Comparison of ENCODE assay signal across 1 cellular context in genomic region chr2:130376433-130377293, GRCh38.
TF ChIP-seq lines count a peak whose summit lies in the region.

No MANE protein-coding gene starts in this region.

TF ChIP-seq in GM12878, 131 proteins besides CTCF, POLR2A, EP300 and RAD21 (continued from another document and continues in another):
- TF ChIP-seq PRDM15 (CRISPR knock-in tag; IDR thresholded peaks at IDR 0.05) (no peak), MLLT1 (IDR thresholded peaks at IDR 0.05) (peak; percentile 63), SIX5 (IDR thresholded peaks at IDR 0.05; ENCODE audit: low read depth, low read length, severe bottlenecking) (no peak), CBX5 (IDR thresholded peaks at IDR 0.05; ENCODE audit: low read depth) (no peak), HDAC2 (IDR thresholded peaks at IDR 0.05) (no peak), YBX1 (IDR thresholded peaks at IDR 0.05) (no peak), SMAD5 (IDR thresholded peaks at IDR 0.05; ENCODE audit: low read depth) (no peak), MYC (IDR thresholded peaks at IDR 0.05; ENCODE audit: insufficient read depth, insufficient read length, insufficient replicate concordance, low read length, severe bottlenecking) (no peak), ATF7 (IDR thresholded peaks at IDR 0.05; ENCODE audit: low read depth) (peak; percentile 58), BMI1 (IDR thresholded peaks at IDR 0.05; ENCODE audit: borderline replicate concordance) (0 out of 2 replicates have a peak, but pooled peaks have one; percentile 19), STAT1 (conservative IDR thresholded peaks at IDR 0.05) (no peak), MTA2 (IDR thresholded peaks at IDR 0.05; ENCODE audit: low read depth) (peak; percentile 76), RELA (IDR thresholded peaks at IDR 0.05; ENCODE audit: borderline replicate concordance, partially characterized antibody) (no peak), WRNIP1 (IDR thresholded peaks at IDR 0.05; ENCODE audit: borderline replicate concordance, low read depth, low read length) (no peak), SREBF2 (IDR thresholded peaks at IDR 0.05; ENCODE audit: low read length) (no peak), BCL11A (IDR thresholded peaks at IDR 0.05; ENCODE audit: low read depth, low read length) (0 out of 2 replicates have a peak, but pooled peaks have one; percentile 17), CHD1 (IDR thresholded peaks at IDR 0.05; ENCODE audit: low read depth, low read length) (no peak), CUX1 (IDR thresholded peaks at IDR 0.05; ENCODE audit: insufficient replicate concordance, low read depth, low read length) (peak; percentile 82), POLR2AphosphoS5 (IDR thresholded peaks at IDR 0.05; ENCODE audit: low read length) (no peak), REST (IDR thresholded peaks at IDR 0.05; ENCODE audit: low read depth, low read length) (no peak), ZNF24 (IDR thresholded peaks at IDR 0.05) (no peak), HDGF (IDR thresholded peaks at IDR 0.05) (no peak), E4F1 (IDR thresholded peaks at IDR 0.05; ENCODE audit: borderline replicate concordance, partially characterized antibody) (no peak), LARP7 (IDR thresholded peaks at IDR 0.05) (no peak), CREM (IDR thresholded peaks at IDR 0.05; ENCODE audit: low read depth) (peak; percentile 53; the same call in 1 of the 2 replicates), POLR2AphosphoS2 (IDR thresholded peaks at IDR 0.05; ENCODE audit: low read depth, low read length) (peak; percentile 57; the same call in 1 of the 2 replicates), CEBPB (IDR thresholded peaks at IDR 0.05; ENCODE audit: borderline replicate concordance in 1 of 2, low read depth in 2 of 2, low read length in 2 of 2) (no peak), E2F8 (IDR thresholded peaks at IDR 0.05; ENCODE audit: low read depth, partially characterized antibody) (no peak), ZNF207 (IDR thresholded peaks at IDR 0.05; ENCODE audit: borderline replicate concordance) (no peak), IKZF2 (IDR thresholded peaks at IDR 0.05) (peak; percentile 93 to 94), MXI1 (IDR thresholded peaks at IDR 0.05; ENCODE audit: low read depth, low read length) (no peak), CHD4 (IDR thresholded peaks at IDR 0.05) (no peak), BCL3 (IDR thresholded peaks at IDR 0.05; ENCODE audit: borderline replicate concordance, insufficient read depth, low read depth, low read length, poor library complexity, severe bottlenecking) (no peak), JUNB (IDR thresholded peaks at IDR 0.05) (no peak), CBFB (IDR thresholded peaks at IDR 0.05; ENCODE audit: low read depth) (no peak), MTA3 (IDR thresholded peaks at IDR 0.05; ENCODE audit: borderline replicate concordance, low read length) (no peak), PAX5 (IDR thresholded peaks at IDR 0.05; ENCODE audit: borderline replicate concordance, low read depth, low read length) (peak; percentile 66; the same call in 1 of the 2 replicates), E2F4 (IDR thresholded peaks at IDR 0.05; ENCODE audit: low read depth, low read length) (no peak), FOXM1 (IDR thresholded peaks at IDR 0.05; ENCODE audit: low read depth, low read length) (no peak), HCFC1 (IDR thresholded peaks at IDR 0.05; ENCODE audit: low read length) (no peak), ZNF274 (IDR thresholded peaks at IDR 0.05; ENCODE audit: insufficient read depth, insufficient read length) (no peak)
